5 cellular contexts compared by ENCODE assay signal in the genomic region with DNA sequence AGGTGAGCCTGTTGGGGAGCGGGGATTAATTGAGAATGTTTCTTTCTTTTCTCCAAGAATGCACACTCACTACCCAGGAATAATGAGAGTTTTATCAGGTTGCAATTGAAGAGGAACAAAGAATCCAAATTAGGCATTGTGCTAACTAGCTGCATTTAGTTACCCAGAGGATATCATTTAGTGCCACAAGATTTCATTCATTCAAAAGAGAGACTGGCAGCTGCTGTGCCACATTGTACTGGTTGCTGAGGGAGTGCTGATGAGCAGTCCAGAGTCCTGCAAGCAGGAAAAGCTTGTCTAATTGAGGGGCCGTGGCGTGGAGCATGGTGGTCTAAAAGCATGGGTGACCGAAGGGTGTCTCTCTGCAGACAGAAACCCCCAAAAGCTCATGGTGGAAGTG.
"Had no signal": no experiment of that assay in that cellular context is flagged by ENCODE, and none has a peak within 500 bp of the region (broad histone marks: within the 10 kb centered on the region; RNA-seq: fewer than 3 reads in every experiment).

No MANE protein-coding gene starts in this region.

- DNase-seq: GOT3, H7, HCEC 1CT, IMR-90 had no signal

- ATAC-seq: K562 had no signal

- H3K4me3 ChIP-seq: K562 had no signal
